Comparison of ENCODE assay signal across 16 cellular contexts in genomic region chr4:78691333-78691732, GRCh38.
DNase-seq lines count a peak whose midpoint lies in the region; ATAC-seq lines count a peak whose summit lies in the region.
"Had no signal": no experiment of that assay in that cellular context is flagged by ENCODE, and none has a peak within 500 bp of the region (broad histone marks: within the 10 kb centered on the region; RNA-seq: fewer than 3 reads in every experiment).

No MANE protein-coding gene starts in this region.

- H3K27ac Mint-ChIP-seq in activated CD8-positive, alpha-beta memory T cell treated with anti-CD3 and anti-CD28 coated beads, Interleukin-2, amount 10 ng/mL, durations not matched to agents 7 days and 5 days = no peak overlapping the region
- H3K27ac Mint-ChIP-seq: CD4-positive, alpha-beta T cell had no signal

- H3K9me3 Mint-ChIP-seq in activated CD8-positive, alpha-beta memory T cell treated with anti-CD3 and anti-CD28 coated beads, Interleukin-2, amount 10 ng/mL, durations not matched to agents 7 days and 5 days (ENCODE audit: low read depth) = no peaks in the 10 kb centered on the region
- H3K9me3 Mint-ChIP-seq: CD4-positive, alpha-beta T cell; naive thymus-derived CD8-positive, alpha-beta T cell had no signal

- peaks cover 21% of the 10 kb centered on the region for H3K27me3 Mint-ChIP-seq in activated CD8-positive, alpha-beta memory T cell treated with anti-CD3 and anti-CD28 coated beads, Interleukin-2, amount 10 ng/mL, durations not matched to agents 7 days and 5 days
- H3K27me3 Mint-ChIP-seq: CD4-positive, alpha-beta T cell; naive thymus-derived CD8-positive, alpha-beta T cell had no signal

- no peak overlapping the region for H3K4me3 Mint-ChIP-seq in activated CD8-positive, alpha-beta memory T cell treated with anti-CD3 and anti-CD28 coated beads, Interleukin-2, amount 10 ng/mL, durations not matched to agents 7 days and 5 days
- H3K4me3 Mint-ChIP-seq: CD4-positive, alpha-beta T cell; naive thymus-derived CD8-positive, alpha-beta T cell had no signal

- H3K4me1 Mint-ChIP-seq in activated CD8-positive, alpha-beta memory T cell treated with anti-CD3 and anti-CD28 coated beads, Interleukin-2, amount 10 ng/mL, durations not matched to agents 7 days and 5 days = peaks cover 1% of the 10 kb centered on the region

- ATAC-seq in HG02610 (IDR thresholded peaks at IDR 0.05; ENCODE audit: unreplicated experiment) (peak; percentile 51), HG03439 (IDR thresholded peaks at IDR 0.05; ENCODE audit: unreplicated experiment) (no peak)
- ATAC-seq in activated CD8-positive, alpha-beta memory T cell treated with anti-CD3 and anti-CD28 coated beads, Interleukin-2, amount 10 ng/mL, durations not matched to agents 7 days and 5 days = no peak

- CTCF ChIA-PET in activated CD8-positive, alpha-beta memory T cell treated with anti-CD3 and anti-CD28 coated beads, Interleukin-2, amount 10 ng/mL, durations not matched to agents 7 days and 5 days (lab: Charles Lee) = no interaction called here

- no peaks in the 10 kb centered on the region for H3K36me3 Mint-ChIP-seq in activated CD8-positive, alpha-beta memory T cell treated with anti-CD3 and anti-CD28 coated beads, Interleukin-2, amount 10 ng/mL, durations not matched to agents 7 days and 5 days
- H3K36me3 Mint-ChIP-seq: naive thymus-derived CD8-positive, alpha-beta T cell had no signal

- DNase-seq in EH (ENCODE audit: low read depth) (peak; percentile 38), UCSD-AML1 (lab: John Stamatoyannopoulos, UW; ENCODE audit: unreplicated experiment) (peak; percentile 26), iris pigment epithelial cell (ENCODE audit: low read depth) (peak; percentile 30), hippocampal formation (lab: John Stamatoyannopoulos, UW) (no peak)
- no peak for DNase-seq in effector CD4-positive, alpha-beta T cell
- no peak for DNase-seq in activated CD8-positive, alpha-beta memory T cell treated with anti-CD3 and anti-CD28 coated beads, Interleukin-2, amount 10 ng/mL, durations not matched to agents 7 days and 5 days
- DNase-seq: activated CD4-positive, CD25-positive, alpha-beta regulatory T cell; CD4-positive, alpha-beta T cell; H7; kidney glomerular epithelial cell; naive thymus-derived CD8-positive, alpha-beta T cell; NCI-H1694 treated with DMSO at 0.1 percent for 48 hours; SIG-M5; sigmoid colon had no signal

Comparison
In these comparisons a context has a peak if more than half of its experiments do, and no peak if none do; other contexts are left out.
1. DNase-seq: peak in EH (single experiment), UCSD-AML1 (single experiment) and iris pigment epithelial cell (single experiment); none in hippocampal formation (0 of 2), effector CD4-positive, alpha-beta T cell (single experiment) and activated CD8-positive, alpha-beta memory T cell treated with anti-CD3 and anti-CD28 coated beads, Interleukin-2, amount 10 ng/mL, durations not matched to agents 7 days and 5 days (single experiment).